Comparison of ENCODE assay signal across 26 cellular contexts in the genomic region with DNA sequence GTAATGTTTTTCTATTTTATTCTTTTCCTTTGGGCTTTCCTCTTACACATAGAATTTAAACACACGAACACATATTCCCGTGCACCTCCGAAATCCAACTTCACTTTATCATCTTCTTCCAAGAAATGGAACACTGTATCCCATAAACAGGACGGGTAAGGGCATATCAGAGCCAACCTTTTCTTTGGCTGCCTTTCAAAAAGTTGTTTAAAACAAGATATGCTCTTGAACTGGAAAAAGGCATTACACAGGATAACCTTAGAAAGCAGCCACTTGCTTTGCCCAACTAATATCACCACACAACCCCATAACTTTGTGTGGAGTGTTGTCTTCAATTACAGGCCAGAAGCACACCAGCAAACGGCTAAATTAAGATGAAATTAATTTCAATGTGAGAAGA.
"Had no signal": no experiment of that assay in that cellular context is flagged by ENCODE, and none has a peak within 500 bp of the region (broad histone marks: within the 10 kb centered on the region; RNA-seq: fewer than 3 reads in every experiment).

No MANE protein-coding gene starts in this region.

- H3K27ac ChIP-seq: ascending aorta, breast epithelium, cardiac muscle cell, coronary artery, esophagus squamous epithelium, gastroesophageal sphincter had no signal

- H3K4me1 ChIP-seq: ascending aorta, breast epithelium had no signal

- ATAC-seq: activated naive CD4-positive, alpha-beta T cell treated with anti-CD3 and anti-CD28 coated beads, Interleukin-2, amount 50 U/mL, for 72 hours; activated T-cell treated with anti-CD3 and anti-CD28 coated beads, Interleukin-2, amount 50 U/mL, for 72 hours; effector memory CD8-positive, alpha-beta T cell; gastroesophageal sphincter; WTC11 had no signal

- DNase-seq: activated CD4-positive, alpha-beta memory T cell treated with anti-CD3 and anti-CD28 coated beads, Interleukin-2, amount 10 ng/mL, durations not matched to agents 7 days and 5 days; activated CD4-positive, alpha-beta T cell treated with anti-CD3 and anti-CD28 coated beads for 1 hour; activated CD4-positive, alpha-beta T cell treated with anti-CD3 and anti-CD28 coated beads for 4 hours; activated CD4-positive, alpha-beta T cell treated with anti-CD3 and anti-CD28 coated beads, Interleukin-2, amount 10 ng/mL, durations not matched to agents 7 days and 5 days; activated CD4-positive, alpha-beta T cell treated with anti-CD3 and anti-CD28 coated beads, Interleukin-2, amount 50 U/mL, for 4 hours; activated CD8-positive, alpha-beta memory T cell treated with anti-CD3 and anti-CD28 coated beads, Interleukin-2, amount 50 U/mL, for 48 hours; activated gamma-delta T cell; activated naive CD4-positive, alpha-beta T cell; activated naive CD4-positive, alpha-beta T cell treated with anti-CD3 and anti-CD28 coated beads, Interleukin-2, amount 10 ng/mL, durations not matched to agents 7 days and 5 days; activated naive CD8-positive, alpha-beta T cell treated with anti-CD3 and anti-CD28 coated beads, Interleukin-2, amount 10 ng/mL, durations not matched to agents 7 days and 5 days; activated T-cell treated with anti-CD3 and anti-CD28 coated beads for 4 hours; activated T-cell treated with anti-CD3 and anti-CD28 coated beads, Interleukin-2, amount 50 U/mL, for 24 hours; activated T-cell treated with anti-CD3 and anti-CD28 coated beads, Interleukin-2, amount 50 U/mL, for 72 hours; effector CD4-positive, alpha-beta T cell; effector memory CD8-positive, alpha-beta T cell; erythroblast; esophagus squamous epithelium; foreskin melanocyte; T-helper 2 cell had no signal

- H3K27me3 ChIP-seq: ascending aorta, breast epithelium, cardiac muscle cell, gastroesophageal sphincter had no signal

- H3K36me3 ChIP-seq: ascending aorta, breast epithelium, cardiac muscle cell, esophagus squamous epithelium, gastroesophageal sphincter had no signal

- H3K4me3 ChIP-seq: ascending aorta, breast epithelium, cardiac muscle cell, coronary artery, esophagus squamous epithelium, gastroesophageal sphincter had no signal

- H3K9me3 ChIP-seq: ascending aorta, breast epithelium, esophagus squamous epithelium, gastroesophageal sphincter had no signal
